ENCODE assay signal across 9 cellular contexts in genomic region chr19:23913931-23914330, GRCh38. TPM values are rescaled to one million over a fixed set of nuclear protein-coding genes. Genes with fewer than 3 reads are reported as not detected.
DNase-seq lines count a peak whose midpoint lies in the region; ATAC-seq and TF ChIP-seq lines count a peak whose summit lies in the region.
"Had no signal": no experiment of that assay in that cellular context is flagged by ENCODE, and none has a peak within 500 bp of the region (broad histone marks: within the 10 kb centered on the region; RNA-seq: fewer than 3 reads in every experiment).

No MANE protein-coding gene starts in this region.

- peak overlapping the region; percentile 91 for H3K4me3 Mint-ChIP-seq in stimulated activated naive CD8-positive, alpha-beta T cell treated with anti-CD3 and anti-CD28 coated beads, Interleukin-15, Interleukin-2, amounts not matched to agents 100 ng/mL and 50 ng/mL, for 24 hours
- peak overlapping the region; percentile 96 for H3K4me3 Mint-ChIP-seq in activated naive CD8-positive, alpha-beta T cell treated with anti-CD3 and anti-CD28 coated beads for 36 hours
- peak overlapping the region; percentile 88 for H3K4me3 Mint-ChIP-seq in mesothelial cell of epicardium

- no peak for ATAC-seq in stimulated activated naive CD8-positive, alpha-beta T cell treated with anti-CD3 and anti-CD28 coated beads, Interleukin-15, Interleukin-2, amounts not matched to agents 100 U/mL and 50 U/mL, for 24 hours
- ATAC-seq in HG03520 (IDR thresholded peaks at IDR 0.05; ENCODE audit: unreplicated experiment), result no peak

- peaks cover 30% of the 10 kb centered on the region for H3K4me1 Mint-ChIP-seq in stimulated activated naive CD8-positive, alpha-beta T cell treated with anti-CD3 and anti-CD28 coated beads, Interleukin-15, Interleukin-2, amounts not matched to agents 100 ng/mL and 50 ng/mL, for 24 hours (ENCODE audit: low read depth)
- H3K4me1 Mint-ChIP-seq in activated naive CD8-positive, alpha-beta T cell treated with anti-CD3 and anti-CD28 coated beads for 36 hours, result peaks cover 15% of the 10 kb centered on the region
- peaks cover 6% of the 10 kb centered on the region for H3K4me1 Mint-ChIP-seq in mesothelial cell of epicardium

- no peak for TF ChIP-seq CTCF in mesothelial cell of epicardium (IDR thresholded peaks at IDR 0.05; ENCODE audit: unreplicated experiment)

- H3K9me3 Mint-ChIP-seq in stimulated activated naive CD8-positive, alpha-beta T cell treated with anti-CD3 and anti-CD28 coated beads, Interleukin-15, Interleukin-2, amounts not matched to agents 100 ng/mL and 50 ng/mL, for 24 hours, result peaks cover 16% of the 10 kb centered on the region
- peaks cover 5% of the 10 kb centered on the region for H3K9me3 Mint-ChIP-seq in activated naive CD8-positive, alpha-beta T cell treated with anti-CD3 and anti-CD28 coated beads for 36 hours
- peaks cover 28% of the 10 kb centered on the region for H3K9me3 Mint-ChIP-seq in mesothelial cell of epicardium

- H3K27ac Mint-ChIP-seq in stimulated activated naive CD8-positive, alpha-beta T cell treated with anti-CD3 and anti-CD28 coated beads, Interleukin-15, Interleukin-2, amounts not matched to agents 100 ng/mL and 50 ng/mL, for 24 hours, result no peak overlapping the region
- H3K27ac Mint-ChIP-seq in activated naive CD8-positive, alpha-beta T cell treated with anti-CD3 and anti-CD28 coated beads for 36 hours, result no peak overlapping the region
- peak overlapping the region; percentile 7 for H3K27ac Mint-ChIP-seq in mesothelial cell of epicardium

- DNase-seq in stimulated activated naive CD8-positive, alpha-beta T cell treated with anti-CD3 and anti-CD28 coated beads, Interleukin-15, Interleukin-2, amounts not matched to agents 100 U/mL and 50 U/mL, for 24 hours, result no peak
- DNase-seq in activated naive CD8-positive, alpha-beta T cell treated with anti-CD3 and anti-CD28 coated beads for 36 hours, result no peak
- DNase-seq in mesothelial cell of epicardium (ENCODE audit: low spot score in 2 of 2, unreplicated experiment in 2 of 2), result no peak
- no peak for DNase-seq in NOMO-1 (lab: John Stamatoyannopoulos, UW; ENCODE audit: unreplicated experiment in 2 of 2)
- no peak for DNase-seq in Ammon's horn (ENCODE audit: low spot score)
- no peak for DNase-seq in NCI-H2029 (lab: John Stamatoyannopoulos, UW)
- DNase-seq: NCI-H1417 treated with DMSO at 0.1 percent for 48 hours had no signal

- H3K36me3 Mint-ChIP-seq in stimulated activated naive CD8-positive, alpha-beta T cell treated with anti-CD3 and anti-CD28 coated beads, Interleukin-15, Interleukin-2, amounts not matched to agents 100 ng/mL and 50 ng/mL, for 24 hours (ENCODE audit: low read depth), result peaks cover 18% of the 10 kb centered on the region
- H3K36me3 Mint-ChIP-seq in activated naive CD8-positive, alpha-beta T cell treated with anti-CD3 and anti-CD28 coated beads for 36 hours, result peaks cover 37% of the 10 kb centered on the region
- no peaks in the 10 kb centered on the region for H3K36me3 Mint-ChIP-seq in mesothelial cell of epicardium

- no peaks in the 10 kb centered on the region for H3K27me3 Mint-ChIP-seq in stimulated activated naive CD8-positive, alpha-beta T cell treated with anti-CD3 and anti-CD28 coated beads, Interleukin-15, Interleukin-2, amounts not matched to agents 100 ng/mL and 50 ng/mL, for 24 hours
- no peaks in the 10 kb centered on the region for H3K27me3 Mint-ChIP-seq in activated naive CD8-positive, alpha-beta T cell treated with anti-CD3 and anti-CD28 coated beads for 36 hours
- no peaks in the 10 kb centered on the region for H3K27me3 Mint-ChIP-seq in mesothelial cell of epicardium (ENCODE audit: low read depth)

RNA-seq across cellular contexts. Expression of gene ZNF726, which starts 0.8 kb away (rescaled TPM):
- total RNA-seq in activated naive CD8-positive, alpha-beta T cell treated with anti-CD3 and anti-CD28 coated beads for 36 hours, result 10 to 100 TPM; 16.8 to 17.5 TPM
- total RNA-seq in mesothelial cell of epicardium, result 4.8 to 5.5 TPM (median 5.2 TPM) in 3 replicates
